8 cellular contexts compared by ENCODE assay signal in the genomic region with DNA sequence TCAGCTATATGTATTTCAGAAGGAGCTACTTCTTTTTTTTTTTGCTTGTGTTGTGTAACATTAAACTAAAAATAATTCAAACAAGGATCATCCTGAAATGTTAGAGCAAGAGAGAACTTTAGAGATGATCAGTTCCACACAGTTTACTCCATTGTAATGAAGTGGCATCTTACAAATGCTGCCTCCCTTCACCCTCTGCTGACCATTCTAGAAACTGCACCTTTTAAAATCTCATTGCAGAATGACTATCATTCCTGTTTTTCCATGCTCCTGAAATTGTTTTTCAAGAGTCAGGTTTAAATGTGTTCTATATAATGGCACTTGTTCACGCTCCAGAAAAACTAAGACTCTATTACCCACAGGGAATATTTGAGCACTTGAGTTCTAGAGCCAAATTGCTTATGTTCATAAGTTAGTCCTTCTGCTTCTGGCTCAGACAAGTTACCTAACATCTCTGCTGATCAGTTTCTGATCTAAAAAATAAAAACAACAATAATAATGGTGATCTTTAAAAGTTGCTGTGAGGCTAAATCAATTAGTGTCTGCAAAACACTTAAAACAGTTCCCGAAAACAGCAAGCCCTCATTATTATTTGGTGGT. TPM values are rescaled to one million over a fixed set of nuclear protein-coding genes. Genes with fewer than 3 reads are reported as not detected.
DNase-seq lines count a peak whose midpoint lies in the region; ATAC-seq and TF ChIP-seq lines count a peak whose summit lies in the region.

No MANE protein-coding gene starts in this region.

- DNase-seq in BE2C (peak; percentile 7), PC-3 (peak; percentile 60), esophagus muscularis mucosa (ENCODE audit: extremely low spot score) (no peak), progenitor cell of endocrine pancreas (ENCODE audit: low spot score, unreplicated experiment) (no peak)
- DNase-seq in activated CD4-positive, alpha-beta T cell treated with anti-CD3 and anti-CD28 coated beads for 1 hour = no peak
- DNase-seq in stimulated activated naive CD4-positive, alpha-beta T cell treated with Interleukin-2 at 50 U/mL for 16 hours (lab: John Stamatoyannopoulos, UW) = no peak

- no peak overlapping the region for H3K9ac ChIP-seq in PC-3 (ENCODE audit: low read length)

- no peaks in the 10 kb centered on the region for H4K20me1 ChIP-seq in PC-3 (ENCODE audit: low read length)

- TF ChIP-seq EP300 in esophagus muscularis mucosa (IDR thresholded peaks at IDR 0.05) = no peak

- H3K27me3 ChIP-seq in BE2C (no peaks in the 10 kb centered on the region), PC-3 (ENCODE audit: low read length) (peaks cover 13% of the 10 kb centered on the region; the same call in 1 of the 2 replicates), esophagus muscularis mucosa (no peaks in the 10 kb centered on the region)

- no peaks in the 10 kb centered on the region for H3K9me2 ChIP-seq in PC-3 (replicated peaks; ENCODE audit: low read length)

- H3K4me3 ChIP-seq in BE2C (ENCODE audit: low read depth, low read length) (no peak overlapping the region), PC-3 (ENCODE audit: low read length) (no peak overlapping the region), esophagus muscularis mucosa (no peak overlapping the region)

- H3K4me2 ChIP-seq in PC-3 (ENCODE audit: low read length) = no peak overlapping the region

- no peak for TF ChIP-seq POLR2A in esophagus muscularis mucosa (IDR thresholded peaks at IDR 0.05; ENCODE audit: low read depth)

- no TSS peak for BruUV-seq in PC-3 (replicated peaks; lab: Mats Ljungman, UMichigan)

- no peak overlapping the region for H3K4me3 Mint-ChIP-seq in progenitor cell of endocrine pancreas (ENCODE audit: low read depth)

- TF ChIP-seq CTCF in BE2C (IDR thresholded peaks at IDR 0.05; ENCODE audit: low read depth, low read length) (peak; percentile 64), PC-3 (conservative IDR thresholded peaks at IDR 0.05; ENCODE audit: low read depth, low read length) (peak; percentile 81), esophagus muscularis mucosa (IDR thresholded peaks at IDR 0.05) (peak; percentile 51 to 78 (median 67)), progenitor cell of endocrine pancreas (IDR thresholded peaks at IDR 0.05; ENCODE audit: unreplicated experiment) (peak; percentile 76)

- H3K4me1 ChIP-seq in BE2C (no peaks in the 10 kb centered on the region), PC-3 (ENCODE audit: insufficient read depth, low read length) (no peaks in the 10 kb centered on the region), esophagus muscularis mucosa (no peaks in the 10 kb centered on the region)

- no peak overlapping the region for H3K27ac Mint-ChIP-seq in progenitor cell of endocrine pancreas

- H3K9me3 ChIP-seq in BE2C = no peaks in the 10 kb centered on the region
- no peaks in the 10 kb centered on the region for H3K9me3 ChIP-seq in PC-3 (ENCODE audit: low read length)
- H3K9me3 ChIP-seq in esophagus muscularis mucosa = no peaks in the 10 kb centered on the region

- ATAC-seq in GM18519 (IDR thresholded peaks at IDR 0.05; ENCODE audit: low FRiP score, unreplicated experiment) = peak; percentile 87
- ATAC-seq in HG03159 (IDR thresholded peaks at IDR 0.05; ENCODE audit: unreplicated experiment) = peak; percentile 89
- peak; percentile 72 for ATAC-seq in PC-3

- no peaks in the 10 kb centered on the region for H3K27me3 Mint-ChIP-seq in progenitor cell of endocrine pancreas

- H2AFZ ChIP-seq in PC-3 (ENCODE audit: low read length) = no peak overlapping the region

- no peaks in the 10 kb centered on the region for H3F3A ChIP-seq in PC-3 (ENCODE audit: low read length, unreplicated experiment)

- no peaks in the 10 kb centered on the region for H3K9me3 Mint-ChIP-seq in progenitor cell of endocrine pancreas (ENCODE audit: low read depth)

- POLR2A ChIA-PET in PC-3 (lab: Charles Lee; ENCODE audit: unreplicated experiment) = no interaction called here

- intact Hi-C loops in PC-3 (cut with micrococcal nuclease) = loop anchor here (1.0 kb wide), 2 partner anchors 367 to 399 kb away; no protein-coding TSS in a partner anchor
- intact Hi-C loops in esophagus muscularis mucosa (cut with DNase I) = loop anchor here (5.0 kb wide), 1 partner anchor 365 kb away; no protein-coding TSS in a partner anchor

- peaks cover 12% of the 10 kb centered on the region for H3K4me1 Mint-ChIP-seq in progenitor cell of endocrine pancreas (ENCODE audit: low read depth)

- no peaks in the 10 kb centered on the region for H3K36me3 ChIP-seq in BE2C
- H3K36me3 ChIP-seq in PC-3 (ENCODE audit: low read depth, low read length) = no peaks in the 10 kb centered on the region
- H3K36me3 ChIP-seq in esophagus muscularis mucosa = no peaks in the 10 kb centered on the region

- H3K27ac ChIP-seq in PC-3 (ENCODE audit: low read length) = no peak overlapping the region
- no peak overlapping the region for H3K27ac ChIP-seq in esophagus muscularis mucosa (replicated peaks in 1 of 4)

- H3K36me3 Mint-ChIP-seq in progenitor cell of endocrine pancreas (ENCODE audit: insufficient read depth) = no peaks in the 10 kb centered on the region

- 37% methylated on average over 2 of the region's 2 CpGs for WGBS in esophagus muscularis mucosa

- CTCF ChIA-PET in PC-3 (lab: Charles Lee) = no interaction called here

- no peaks in the 10 kb centered on the region for H3K79me2 ChIP-seq in PC-3 (ENCODE audit: low read length)

RNA-seq across cellular contexts. Expression of gene SLC44A5, which starts 21.5 kb away (rescaled TPM):
- polyA plus RNA-seq in BE2C (2012; ENCODE audit: insufficient read depth, insufficient read length, low read depth) = 0.45 TPM
- total RNA-seq in PC-3 (2014; rRNA removed) = not detected in 2 replicates
- under 1 TPM in 3 of 4 donors, not detected in 1; 0.17 to 0.71 (median 0.23) TPM for total RNA-seq in esophagus muscularis mucosa
- 8.8 and 9.5 TPM in 2 replicates for total RNA-seq in progenitor cell of endocrine pancreas

Comparison
In these comparisons a context has a peak if more than half of its experiments do, and no peak if none do; other contexts are left out.
1. DNase-seq: peak in BE2C (single experiment) and PC-3 (single experiment); none in esophagus muscularis mucosa (single experiment), progenitor cell of endocrine pancreas (single experiment), activated CD4-positive, alpha-beta T cell treated with anti-CD3 and anti-CD28 coated beads for 1 hour (single experiment) and stimulated activated naive CD4-positive, alpha-beta T cell treated with Interleukin-2 at 50 U/mL for 16 hours (single experiment).
2. Peak in every context shown above with its lines, with median percentiles within 50 percentile points of each other: CTCF ChIP-seq and ATAC-seq.